15 cellular contexts compared by ENCODE assay signal in the genomic region with DNA sequence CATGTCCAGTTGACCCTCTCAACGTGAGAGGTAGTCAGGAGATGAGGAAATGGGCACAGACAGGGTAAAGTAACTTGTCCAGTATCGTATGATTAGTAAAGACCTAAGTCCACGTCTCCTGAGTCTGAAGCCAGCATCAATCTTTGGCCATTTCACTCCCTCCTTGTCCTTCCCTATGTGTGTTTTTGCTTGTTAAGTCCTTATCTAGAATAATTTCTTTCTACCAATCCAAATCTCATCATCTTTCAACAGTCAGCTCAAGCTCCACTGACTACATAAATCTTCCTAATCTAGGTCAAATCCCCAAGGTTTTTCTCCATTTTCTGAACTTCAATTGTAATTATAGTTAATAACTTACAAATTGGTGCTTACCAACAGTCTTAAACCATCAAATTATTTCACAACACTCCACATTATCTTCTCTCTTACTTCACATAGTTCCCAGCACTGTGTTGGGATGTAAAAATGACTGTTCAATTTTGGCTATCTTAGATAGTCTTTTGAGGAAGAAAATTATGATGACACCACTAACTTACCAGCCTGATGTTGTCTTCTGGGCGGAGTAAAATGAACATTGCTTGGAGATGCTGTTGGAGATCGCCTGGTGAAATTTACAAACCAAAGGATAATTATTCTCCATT.
DNase-seq lines count a peak whose midpoint lies in the region; ATAC-seq, FAIRE-seq and TF ChIP-seq lines count a peak whose summit lies in the region.
"Had no signal": no experiment of that assay in that cellular context is flagged by ENCODE, and none has a peak within 500 bp of the region (broad histone marks: within the 10 kb centered on the region; RNA-seq: fewer than 3 reads in every experiment).

No MANE protein-coding gene starts in this region.

- POLR2A ChIA-PET in activated CD8-positive, alpha-beta T cell treated with anti-CD3 and anti-CD28 coated beads for 36 hours (lab: Charles Lee) = no interaction called here

- H3K36me3 ChIP-seq in right atrium auricular region (peaks cover 25% of the 10 kb centered on the region), upper lobe of left lung (peaks cover 0 to 46% (median 13%) of the 10 kb centered on the region in 4 donors)

- H3K4me3 ChIP-seq in right atrium auricular region = no peak overlapping the region
- H3K4me3 ChIP-seq in upper lobe of left lung = no peak overlapping the region
- H3K4me3 ChIP-seq: transverse colon had no signal

- intact Hi-C loops in Right ventricle myocardium inferior (cut with DNase I) (no loop called here), left ventricle myocardium superior (cut with micrococcal nuclease) (no loop called here)
- intact Hi-C loops in activated CD8-positive, alpha-beta T cell treated with anti-CD3 and anti-CD28 coated beads for 36 hours (cut with micrococcal nuclease) = no loop called here

- no peak overlapping the region for H3K4me3 Mint-ChIP-seq in activated CD8-positive, alpha-beta T cell treated with anti-CD3 and anti-CD28 coated beads for 36 hours
- H3K4me3 Mint-ChIP-seq: nephron had no signal

- H3K9me3 Mint-ChIP-seq in activated CD8-positive, alpha-beta T cell treated with anti-CD3 and anti-CD28 coated beads for 36 hours = no peaks in the 10 kb centered on the region
- H3K9me3 Mint-ChIP-seq: nephron had no signal

- TF ChIP-seq CTCF in right atrium auricular region (IDR thresholded peaks at IDR 0.05) (no peak), upper lobe of left lung (IDR thresholded peaks at IDR 0.05) (no peak)
- no peak for TF ChIP-seq CTCF in activated CD8-positive, alpha-beta T cell treated with anti-CD3 and anti-CD28 coated beads for 36 hours (IDR thresholded peaks at IDR 0.05)

- H3K27me3 ChIP-seq in right atrium auricular region (no peaks in the 10 kb centered on the region), upper lobe of left lung (no peaks in the 10 kb centered on the region)
- H3K27me3 ChIP-seq: transverse colon had no signal

- 79 to 83% methylated on average over 5 of the region's 5 CpGs for WGBS in upper lobe of left lung, 2 donors

- CTCF ChIA-PET in activated CD8-positive, alpha-beta T cell treated with anti-CD3 and anti-CD28 coated beads for 36 hours (lab: Charles Lee) = no interaction called here

- TF ChIP-seq POLR2A in upper lobe of left lung (IDR thresholded peaks at IDR 0.05) = no peak

- TF ChIP-seq EP300 in upper lobe of left lung (IDR thresholded peaks at IDR 0.05) = no peak

- H3K4me1 ChIP-seq in right atrium auricular region (peaks cover 0 to 37% of the 10 kb centered on the region in 2 donors), upper lobe of left lung (peaks cover 12 to 28% (median 19%) of the 10 kb centered on the region in 4 donors)

- ATAC-seq in Right ventricle myocardium inferior (peak; percentile 89), left ventricle myocardium superior (peak; percentile 69), upper lobe of left lung (ENCODE audit: low FRiP score in 2 of 2) (peak in 1 of 2 donors; percentile 66)
- no peak for ATAC-seq in activated CD8-positive, alpha-beta T cell treated with anti-CD3 and anti-CD28 coated beads for 36 hours

- DNase-seq in Right ventricle myocardium inferior (ENCODE audit: missing footprints) (no peak), right atrium auricular region (ENCODE audit: low spot score) (no peak), left ventricle myocardium superior (no peak), upper lobe of left lung (no peak), urothelium cell line (ENCODE audit: low spot score) (no peak), NCI-H128 (lab: John Stamatoyannopoulos, UW; ENCODE audit: unreplicated experiment) (no peak)
- DNase-seq in activated CD8-positive, alpha-beta T cell treated with anti-CD3 and anti-CD28 coated beads for 36 hours = no peak
- DNase-seq in activated CD8-positive, alpha-beta memory T cell treated with anti-CD3 and anti-CD28 coated beads, Interleukin-2, amount 50 U/mL, for 4 hours = no peak
- DNase-seq: activated CD4-positive, alpha-beta T cell treated with anti-CD3 and anti-CD28 coated beads for 1 hour; DMS 273 treated with DMSO at 0.1 percent for 48 hours; NCI-H2081 treated with DMSO at 0.1 percent for 48 hours; RPMI8226; stimulated activated CD4-positive, alpha-beta T cell treated with anti-CD3 and anti-CD28 coated beads, Interleukin-2, amount 100 ng/mL, for 24 hours; transverse colon had no signal

- H3K27ac ChIP-seq in right atrium auricular region = peak overlapping the region in 1 of 2 donors; percentile 47
- peak overlapping the region in 3 of 4 donors; percentile 24 to 63 (median 51) for H3K27ac ChIP-seq in upper lobe of left lung
- H3K27ac ChIP-seq: transverse colon had no signal

- no peak for FAIRE-seq in urothelium cell line (lab: Jason Lieb, UNC)

- H3K4me1 Mint-ChIP-seq in activated CD8-positive, alpha-beta T cell treated with anti-CD3 and anti-CD28 coated beads for 36 hours (ENCODE audit: low read depth) = peaks cover 35% of the 10 kb centered on the region

- peak overlapping the region; percentile 51 for H3K27ac Mint-ChIP-seq in activated CD8-positive, alpha-beta T cell treated with anti-CD3 and anti-CD28 coated beads for 36 hours
- H3K27ac Mint-ChIP-seq: nephron had no signal

- H3K9me3 ChIP-seq in right atrium auricular region (no peaks in the 10 kb centered on the region), upper lobe of left lung (no peaks in the 10 kb centered on the region)
- H3K9me3 ChIP-seq: transverse colon had no signal

- H3K27me3 Mint-ChIP-seq in activated CD8-positive, alpha-beta T cell treated with anti-CD3 and anti-CD28 coated beads for 36 hours = no peaks in the 10 kb centered on the region

- H3K36me3 Mint-ChIP-seq in activated CD8-positive, alpha-beta T cell treated with anti-CD3 and anti-CD28 coated beads for 36 hours (ENCODE audit: low read depth) = peaks cover 35% of the 10 kb centered on the region
